Comparison of ENCODE assay signal across 8 cellular contexts in the genomic region with DNA sequence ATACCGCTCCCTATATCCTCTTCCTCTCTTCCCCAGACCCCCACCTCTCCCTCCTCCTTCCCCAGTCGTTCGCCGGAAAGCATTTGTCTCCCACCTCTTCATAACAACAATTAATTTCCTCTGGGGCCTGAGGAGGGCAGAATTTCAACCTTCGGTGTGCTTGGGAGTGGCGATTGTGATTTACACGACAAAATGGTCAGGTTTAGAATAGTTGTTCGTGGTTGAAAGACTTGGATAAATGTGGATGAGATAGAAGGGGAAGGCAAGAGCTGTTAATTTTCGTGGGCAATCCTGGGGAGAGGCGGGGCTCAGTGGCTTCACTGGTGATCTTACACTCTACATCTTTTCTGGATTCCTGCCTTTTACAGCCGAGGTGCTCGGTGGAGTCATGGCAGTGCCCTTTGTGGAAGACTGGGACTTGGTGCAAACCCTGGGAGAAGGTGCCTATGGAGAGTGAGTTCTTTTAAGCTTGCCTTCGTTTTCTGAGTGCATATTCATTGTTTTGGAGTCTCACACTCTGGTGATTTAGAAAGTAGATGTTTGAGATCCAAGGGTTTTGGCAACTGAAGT. TPM values are rescaled to one million over a fixed set of nuclear protein-coding genes. Genes with fewer than 3 reads are reported as not detected.
DNase-seq lines count a peak whose midpoint lies in the region; ATAC-seq and TF ChIP-seq lines count a peak whose summit lies in the region.

No MANE protein-coding gene starts in this region.

- H3K36me3 Mint-ChIP-seq in CD4-positive, alpha-beta T cell (ENCODE audit: low read depth), result peaks cover 20% of the 10 kb centered on the region

- H3K27me3 Mint-ChIP-seq in CD4-positive, alpha-beta T cell, result no peaks in the 10 kb centered on the region

- H3K4me1 ChIP-seq in mesodermal cell (ENCODE audit: control insufficient read depth, insufficient read depth, low read length, poor library complexity, severe bottlenecking) (no peaks in the 10 kb centered on the region), upper lobe of right lung (peaks cover 13% of the 10 kb centered on the region)

- H3K27me3 ChIP-seq in CD4-positive, alpha-beta T cell (ENCODE audit: control insufficient read depth, insufficient read depth, low read length), result no peaks in the 10 kb centered on the region
- no peaks in the 10 kb centered on the region for H3K27me3 ChIP-seq in upper lobe of right lung

- peak in 8 of 10 experiments; percentile 2 to 20 (median 7) for DNase-seq in CD4-positive, alpha-beta T cell
- DNase-seq in RWPE1 (ENCODE audit: low spot score) (no peak), coronary artery (ENCODE audit: low spot score) (no peak), upper lobe of right lung (no peak)

- H3K9me3 ChIP-seq in CD4-positive, alpha-beta T cell (ENCODE audit: control insufficient read depth, low read length), result no peaks in the 10 kb centered on the region
- H3K9me3 ChIP-seq in mesodermal cell (ENCODE audit: control insufficient read depth, low read length), result no peaks in the 10 kb centered on the region
- H3K9me3 ChIP-seq in upper lobe of right lung, result no peaks in the 10 kb centered on the region

- H3K27ac ChIP-seq in CD4-positive, alpha-beta T cell (ENCODE audit: low read depth, low read length), result peak overlapping the region; percentile 94
- H3K27ac ChIP-seq in RWPE1, result peak overlapping the region; percentile 96
- H3K27ac ChIP-seq in coronary artery, result peak overlapping the region; percentile 83 to 96
- H3K27ac ChIP-seq in mesodermal cell (ENCODE audit: low read depth, low read length, severe bottlenecking), result peak overlapping the region; percentile 94
- peak overlapping the region; percentile 25 for H3K27ac ChIP-seq in upper lobe of right lung

- no peaks in the 10 kb centered on the region for H3K9me3 Mint-ChIP-seq in CD4-positive, alpha-beta T cell

- H3K4me3 ChIP-seq in coronary artery, result peak overlapping the region; percentile 85
- peak overlapping the region; percentile 59 for H3K4me3 ChIP-seq in mesodermal cell (ENCODE audit: extremely low read depth, insufficient read depth, low read length, poor library complexity, severe bottlenecking)
- peak overlapping the region; percentile 74 for H3K4me3 ChIP-seq in upper lobe of right lung

- 0 to 4% methylated on average over 5 to 7 of the region's 13 CpGs for WGBS in mesodermal cell (ENCODE audit: insufficient coverage in 2 of 2), 2 experiments

- TF ChIP-seq CTCF in CD4-positive, alpha-beta T cell (IDR thresholded peaks at IDR 0.05), result peak; percentile 38
- TF ChIP-seq CTCF in RWPE1 (conservative IDR thresholded peaks at IDR 0.05; ENCODE audit: low read depth), result peak; percentile 42
- TF ChIP-seq CTCF in coronary artery (IDR thresholded peaks at IDR 0.05), result no peak
- TF ChIP-seq CTCF in upper lobe of right lung (IDR thresholded peaks at IDR 0.05), result no peak

- H3K4me3 Mint-ChIP-seq in CD4-positive, alpha-beta T cell, result peak overlapping the region; percentile 100

- peaks cover 22% of the 10 kb centered on the region for H3K4me1 Mint-ChIP-seq in CD4-positive, alpha-beta T cell (ENCODE audit: low read depth)

- peak; percentile 43 for ATAC-seq in CD4-positive, alpha-beta T cell (ENCODE audit: poor library complexity)
- peak; percentile 28 for ATAC-seq in GM18870 (IDR thresholded peaks at IDR 0.05; ENCODE audit: unreplicated experiment)
- peak; percentile 36 for ATAC-seq in HG03108 (IDR thresholded peaks at IDR 0.05; ENCODE audit: unreplicated experiment)
- no peak for ATAC-seq in upper lobe of right lung
- no peak for ATAC-seq in HG03039 (IDR thresholded peaks at IDR 0.05; ENCODE audit: unreplicated experiment)

- H3K36me3 ChIP-seq in mesodermal cell (ENCODE audit: control insufficient read depth, insufficient read depth, low read length), result peaks cover 50% of the 10 kb centered on the region
- H3K36me3 ChIP-seq in upper lobe of right lung, result peaks cover 8% of the 10 kb centered on the region

- CTCF ChIA-PET in CD4-positive, alpha-beta T cell (lab: Charles Lee), result no interaction called here
- CTCF ChIA-PET in RWPE1 (lab: Yijun Ruan, JAX), result interaction anchor here (1.0 kb wide), 1 partner anchor 9 kb away, joined by 4 read pairs; no protein-coding TSS in a partner anchor

- POLR2A ChIA-PET in CD4-positive, alpha-beta T cell (lab: Charles Lee), result interaction anchor here (0.6 to 5.3 kb wide), 4 partner anchors 34 to 585 kb away, joined by 3 to 61 read pairs (median 3); partner anchors contain the start of genes RPUSD4 and STT3A
- POLR2A ChIA-PET in RWPE1 (lab: Yijun Ruan, JAX; ENCODE audit: low non-redundant PET), result no interaction called here

- H3K27ac Mint-ChIP-seq in CD4-positive, alpha-beta T cell, result peak overlapping the region; percentile 66

- intact Hi-C loops in CD4-positive, alpha-beta T cell (cut with DNase I, micrococcal nuclease), result loop anchor here (1.0 to 10.0 kb wide), 10 partner anchors 57 to 658 kb away; partner anchors contain the start of genes HYLS1 (in 2 of the 2), CDON (in 1 of the 2), DDX25 (in 1 of the 2) and EI24 (in 1 of the 2)
- intact Hi-C loops in upper lobe of right lung (cut with DNase I), result no loop called here

RNA-seq across cellular contexts. Expression of gene CHEK1, which starts 1.5 kb away (rescaled TPM):
- 1 to 10 TPM; 6.8 to 7.8 TPM for total RNA-seq in CD4-positive, alpha-beta T cell
- polyA plus RNA-seq in mesodermal cell (2013, experiment 1 of 2), result 47.3 TPM
- 46.7 TPM for polyA plus RNA-seq in mesodermal cell (2013, experiment 2 of 2)
- total RNA-seq in upper lobe of right lung, result 1.8 TPM

RNA-seq across cellular contexts. Expression of gene STT3A, which starts 33.8 kb away (rescaled TPM):
- 10 to 100 TPM; 35.1 to 38.6 TPM for total RNA-seq in CD4-positive, alpha-beta T cell
- polyA plus RNA-seq in mesodermal cell (2013, experiment 1 of 2), result 250 TPM
- 203 TPM for polyA plus RNA-seq in mesodermal cell (2013, experiment 2 of 2)
- total RNA-seq in upper lobe of right lung, result 131 TPM

RNA-seq across cellular contexts. Expression of gene ACRV1, which starts 54.2 kb away (rescaled TPM):
- not detected for total RNA-seq in CD4-positive, alpha-beta T cell
- polyA plus RNA-seq in mesodermal cell (2013, experiment 1 of 2), result not detected
- polyA plus RNA-seq in mesodermal cell (2013, experiment 2 of 2), result not detected
- not detected for total RNA-seq in upper lobe of right lung

RNA-seq across cellular contexts. Expression of gene EI24, which starts 57.2 kb away (rescaled TPM):
- 10 to 100 TPM; 21.0 to 22.8 TPM for total RNA-seq in CD4-positive, alpha-beta T cell
- polyA plus RNA-seq in mesodermal cell (2013, experiment 1 of 2), result 110 TPM
- 104 TPM for polyA plus RNA-seq in mesodermal cell (2013, experiment 2 of 2)
- total RNA-seq in upper lobe of right lung, result 69.6 TPM

Comparison
In these comparisons a context has a peak if more than half of its experiments do, and no peak if none do; other contexts are left out.
1. ATAC-seq: peak in CD4-positive, alpha-beta T cell (single experiment), GM18870 (single experiment) and HG03108 (single experiment); none in upper lobe of right lung (single experiment) and HG03039 (single experiment).
2. DNase-seq: peak in CD4-positive, alpha-beta T cell (8 of 10); none in RWPE1 (single experiment), coronary artery (single experiment) and upper lobe of right lung (single experiment).
3. H3K27ac ChIP-seq: peak in every context shown above with its lines; median percentile 96 in RWPE1; 94 in CD4-positive, alpha-beta T cell; 94 in mesodermal cell; 90 in coronary artery; 25 in upper lobe of right lung.
4. CTCF ChIP-seq: peak in CD4-positive, alpha-beta T cell (single experiment) and RWPE1 (single experiment); none in coronary artery (single experiment) and upper lobe of right lung (single experiment).
5. Peak in every context shown above with its lines, with median percentiles within 50 percentile points of each other: H3K4me3 ChIP-seq.